Comparison of ENCODE assay signal across 12 cellular contexts in the genomic region with DNA sequence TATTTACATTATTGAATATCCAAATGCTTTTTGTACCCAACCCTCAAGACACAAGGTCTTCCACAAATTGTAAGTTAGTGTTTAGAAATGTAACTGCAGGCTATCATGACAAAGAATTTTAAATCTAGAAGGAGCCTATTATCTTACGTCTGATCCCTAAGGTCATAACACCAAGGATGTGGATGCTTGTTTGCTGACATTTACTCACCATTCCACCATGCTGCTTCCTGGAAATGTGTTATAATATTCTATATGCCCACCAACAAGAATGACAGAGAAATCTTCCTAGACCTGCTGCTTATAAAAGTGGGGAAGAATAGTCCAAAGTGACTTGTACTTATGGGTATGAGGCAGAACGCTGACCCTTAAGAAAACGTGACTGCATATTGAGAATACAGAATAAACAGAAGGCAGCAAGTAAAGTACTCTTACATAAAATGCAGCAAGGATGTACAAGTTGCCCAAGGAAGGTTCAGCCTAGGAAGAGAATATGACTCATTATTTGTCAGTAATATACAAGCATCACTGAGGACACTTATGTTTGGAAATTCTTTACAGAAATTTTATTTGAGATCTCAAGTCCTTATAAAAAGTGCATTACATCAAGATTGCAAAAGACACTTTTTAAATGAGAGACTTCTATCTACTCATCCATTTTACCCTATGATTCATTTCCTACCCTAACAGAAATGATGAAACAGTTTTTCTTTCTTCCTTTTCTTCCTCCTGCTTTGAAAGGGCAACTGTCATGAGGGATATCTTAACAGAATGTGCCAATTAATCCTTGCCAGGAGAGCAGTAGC. TPM values are rescaled to one million over a fixed set of nuclear protein-coding genes. Genes with fewer than 3 reads are reported as not detected.
A peak's percentile ranks its signal among the peaks of the same experiment; 100 is the strongest.
DNase-seq lines count a peak whose midpoint lies in the region; TF ChIP-seq lines count a peak whose summit lies in the region.
"Had no signal": no experiment of that assay in that cellular context is flagged by ENCODE, and none has a peak within 500 bp of the region (broad histone marks: within the 10 kb centered on the region; RNA-seq: fewer than 3 reads in every experiment).

No MANE protein-coding gene starts in this region.

- no peak overlapping the region for H3K4me3 ChIP-seq in skeletal muscle satellite cell (ENCODE audit: low read length)
- H3K4me3 ChIP-seq: SJCRH30 had no signal

- CTCF ChIA-PET in HEK293T (lab: Yijun Ruan, JAX), result no interaction called here

- H3K36me3 ChIP-seq in skeletal muscle satellite cell (ENCODE audit: insufficient read depth, low read length), result no peaks in the 10 kb centered on the region
- H3K36me3 ChIP-seq: brain microvascular endothelial cell had no signal

- H3K27me3 ChIP-seq in skeletal muscle satellite cell (ENCODE audit: control insufficient read depth, insufficient read depth, low read length), result no peaks in the 10 kb centered on the region
- H3K27me3 ChIP-seq: brain microvascular endothelial cell, SJCRH30 had no signal

- POLR2A ChIA-PET in HEK293T (lab: Yijun Ruan, JAX), result no interaction called here

- H3K4me1 ChIP-seq in skeletal muscle satellite cell (ENCODE audit: control insufficient read depth, insufficient read depth, low read length), result peaks cover 24% of the 10 kb centered on the region
- H3K4me1 ChIP-seq: SJCRH30 had no signal

- H3K9me3 ChIP-seq in skeletal muscle satellite cell (replicated peaks; ENCODE audit: low read length), result no peaks in the 10 kb centered on the region
- H3K9me3 ChIP-seq: SJCRH30 had no signal

- peak overlapping the region; percentile 46 for H3K4me2 ChIP-seq in skeletal muscle satellite cell (ENCODE audit: low read length)

- no peak overlapping the region for H3K9ac ChIP-seq in skeletal muscle satellite cell (ENCODE audit: low read depth, low read length)

- DNase-seq in HCEC 1CT (peak; percentile 95), RKO (ENCODE audit: low spot score) (peak; percentile 61), fibroblast of peridontal ligament (ENCODE audit: extremely low read depth) (peak; percentile 85), HEK293T (ENCODE audit: extremely low spot score) (no peak), midbrain (lab: John Stamatoyannopoulos, UW) (no peak), NCI-H82 treated with DMSO at 0.1 percent for 48 hours (lab: John Stamatoyannopoulos, UW; ENCODE audit: unreplicated experiment) (no peak)
- DNase-seq: activated CD8-positive, alpha-beta memory T cell treated with anti-CD3 and anti-CD28 coated beads for 24 hours; brain microvascular endothelial cell; NCI-H1436 treated with DMSO at 0.1 percent for 48 hours; posterior cingulate gyrus; SJCRH30 had no signal

TF ChIP-seq in HEK293T, 16 proteins besides CTCF, POLR2A, EP300 and RAD21:
- TF ChIP-seq HDGF (IDR thresholded peaks at IDR 0.05; ENCODE audit: borderline replicate concordance) (no peak), FOXK2 (IDR thresholded peaks at IDR 0.05) (no peak), L3MBTL2 (conservative IDR thresholded peaks at IDR 0.05) (no peak), SP1 (IDR thresholded peaks at IDR 0.05) (no peak), ZNF384 (IDR thresholded peaks at IDR 0.05) (no peak), FOXA1 (IDR thresholded peaks at IDR 0.05) (no peak), LEF1 (IDR thresholded peaks at IDR 0.05; ENCODE audit: borderline replicate concordance) (no peak), SUZ12 (IDR thresholded peaks at IDR 0.05) (no peak), TARDBP (IDR thresholded peaks at IDR 0.05) (no peak), FOXM1 (IDR thresholded peaks at IDR 0.05; ENCODE audit: borderline replicate concordance) (no peak), ELF4 (IDR thresholded peaks at IDR 0.05) (no peak), NFRKB (IDR thresholded peaks at IDR 0.05) (no peak), ARNT (IDR thresholded peaks at IDR 0.05) (no peak), BHLHE40 (IDR thresholded peaks at IDR 0.05; ENCODE audit: borderline replicate concordance) (no peak), CTBP1 (IDR thresholded peaks at IDR 0.05; ENCODE audit: borderline replicate concordance) (no peak)
- TF ChIP-seq, protein P1, sequence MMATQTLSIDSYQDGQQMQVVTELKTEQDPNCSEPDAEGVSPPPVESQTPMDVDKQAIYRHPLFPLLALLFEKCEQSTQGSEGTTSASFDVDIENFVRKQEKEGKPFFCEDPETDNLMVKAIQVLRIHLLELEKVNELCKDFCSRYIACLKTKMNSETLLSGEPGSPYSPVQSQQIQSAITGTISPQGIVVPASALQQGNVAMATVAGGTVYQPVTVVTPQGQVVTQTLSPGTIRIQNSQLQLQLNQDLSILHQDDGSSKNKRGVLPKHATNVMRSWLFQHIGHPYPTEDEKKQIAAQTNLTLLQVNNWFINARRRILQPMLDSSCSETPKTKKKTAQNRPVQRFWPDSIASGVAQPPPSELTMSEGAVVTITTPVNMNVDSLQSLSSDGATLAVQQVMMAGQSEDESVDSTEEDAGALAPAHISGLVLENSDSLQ (IDR thresholded peaks at IDR 0.05), result no peak

RNA-seq across cellular contexts. Expression of a gene that starts 59.6 kb away (rescaled TPM):
- 0.25 and 0.44 TPM in 2 replicates for total RNA-seq in skeletal muscle satellite cell (2012; rRNA removed)

Comparison
In these comparisons a context has a peak if more than half of its experiments do, and no peak if none do; other contexts are left out.
1. DNase-seq: peak in HCEC 1CT (single experiment), RKO (single experiment) and fibroblast of peridontal ligament (single experiment); none in HEK293T (single experiment), midbrain (single experiment) and NCI-H82 treated with DMSO at 0.1 percent for 48 hours (single experiment).